ENCODE assay signal across 28 cellular contexts in genomic region chr1:246597971-246598370, GRCh38. TPM values are rescaled to one million over a fixed set of nuclear protein-coding genes. Genes with fewer than 3 reads are reported as not detected.
DNase-seq lines count a peak whose midpoint lies in the region; ATAC-seq, FAIRE-seq and TF ChIP-seq lines count a peak whose summit lies in the region.
"Had no signal": no experiment of that assay in that cellular context is flagged by ENCODE, and none has a peak within 500 bp of the region (broad histone marks: within the 10 kb centered on the region; RNA-seq: fewer than 3 reads in every experiment).

No MANE protein-coding gene starts in this region.

- no peak overlapping the region for H3K4me2 ChIP-seq in GM23338
- H3K4me2 ChIP-seq: KMS-11, PC-9 had no signal

- H3K36me3 Mint-ChIP-seq in GM23338 (ENCODE audit: low read depth): no peaks in the 10 kb centered on the region

- no peaks in the 10 kb centered on the region for H3K9me3 ChIP-seq in esophagus muscularis mucosa
- no peaks in the 10 kb centered on the region for H3K9me3 ChIP-seq in mucosa of rectum (ENCODE audit: control insufficient read depth in 2 of 2, low read length in 2 of 2)
- H3K9me3 ChIP-seq: body of pancreas, left lung, upper lobe of left lung had no signal

- H3K36me3 ChIP-seq in GM23338 (ENCODE audit: insufficient read depth): no peaks in the 10 kb centered on the region
- H3K36me3 ChIP-seq in esophagus muscularis mucosa: peaks cover 0 to 18% (median 0%) of the 10 kb centered on the region in 4 donors
- no peaks in the 10 kb centered on the region for H3K36me3 ChIP-seq in mucosa of rectum (ENCODE audit: control insufficient read depth in 2 of 2, insufficient read depth in 2 of 2, low read length in 2 of 2)
- H3K36me3 ChIP-seq: left lung had no signal

- intact Hi-C loops in esophagus muscularis mucosa (cut with DNase I): no loop called here

- H3K9ac ChIP-seq in mucosa of rectum (ENCODE audit: low read depth in 1 of 2, low read length in 2 of 2): peak overlapping the region in 1 of 2 donors; percentile 2
- H3K9ac ChIP-seq: KMS-11 had no signal

- H2AFZ ChIP-seq in GM23338: no peak overlapping the region
- H2AFZ ChIP-seq: PC-9 had no signal

- H3K4me3 Mint-ChIP-seq in GM23338: no peak overlapping the region
- H3K4me3 Mint-ChIP-seq: activated CD4-positive, alpha-beta memory T cell treated with anti-CD3 and anti-CD28 coated beads, Interleukin-2, amount 10 ng/mL, durations not matched to agents 7 days and 5 days; mesothelial cell of epicardium; nephron; stimulated activated memory B cell treated with anti-CD40 and anti-IgM and Interleukin-4, amounts not matched to agents 10 μg/mL and 1 μg/mL and 100 μg/mL, for 72 hours had no signal

- DNase-seq in GM23338 (ENCODE audit: low spot score) (no peak), esophagus muscularis mucosa (ENCODE audit: extremely low spot score) (no peak), NAMALWA (ENCODE audit: low spot score) (no peak), SKM-1 (lab: John Stamatoyannopoulos, UW; ENCODE audit: unreplicated experiment) (no peak), GM12891 (ENCODE audit: insufficient read length, low spot score) (no peak)
- DNase-seq: activated CD4-positive, alpha-beta memory T cell treated with anti-CD3 and anti-CD28 coated beads, Interleukin-2, amount 10 ng/mL, durations not matched to agents 7 days and 5 days; activated CD4-positive, CD25-positive, alpha-beta regulatory T cell treated with anti-CD3 and anti-CD28 coated beads, Interleukin-2, amount 50 U/mL, for 72 hours; activated CD8-positive, alpha-beta memory T cell treated with anti-CD3 and anti-CD28 coated beads, Interleukin-2, amount 50 U/mL, for 4 hours; activated naive CD4-positive, alpha-beta T cell treated with anti-CD3 and anti-CD28 coated beads, Interleukin-2, amount 50 U/mL, for 16 hours; cerebellar nuclear complex; GF-D8; left lung; NCI-H1417 treated with DMSO at 0.1 percent for 48 hours; NCI-H2081 treated with DMSO at 0.1 percent for 48 hours; SHP77; substantia nigra; upper lobe of left lung had no signal

- no peaks in the 10 kb centered on the region for H3K9me2 ChIP-seq in GM23338 (ENCODE audit: insufficient read depth)

- ATAC-seq in GM23338 (no peak), esophagus mucosa (no peak)
- ATAC-seq: stimulated activated memory B cell treated with anti-CD40 and anti-IgM and Interleukin-4, amounts not matched to agents 10 μg/mL and 1 μg/mL and 100 μg/mL, for 72 hours had no signal

- no peaks in the 10 kb centered on the region for H3F3A ChIP-seq in GM23338 (replicated peaks; ENCODE audit: low read depth)

- peaks cover 4% of the 10 kb centered on the region for H3K27me3 Mint-ChIP-seq in GM23338 (ENCODE audit: insufficient read depth, low read depth, poor library complexity)
- H3K27me3 Mint-ChIP-seq: activated CD4-positive, alpha-beta memory T cell treated with anti-CD3 and anti-CD28 coated beads, Interleukin-2, amount 10 ng/mL, durations not matched to agents 7 days and 5 days; stimulated activated memory B cell treated with anti-CD40 and anti-IgM and Interleukin-4, amounts not matched to agents 10 μg/mL and 1 μg/mL and 100 μg/mL, for 72 hours had no signal

- TF ChIP-seq CTCF in C4-2B (conservative IDR thresholded peaks at IDR 0.05) (no peak), GM23338 (conservative IDR thresholded peaks at IDR 0.05; ENCODE audit: low read depth in 2 of 2) (no peak), esophagus muscularis mucosa (IDR thresholded peaks at IDR 0.05) (no peak)

- 81% methylated on average over 7 of the region's 7 CpGs for WGBS in esophagus muscularis mucosa

- H4K20me1 ChIP-seq in GM23338 (replicated peaks; ENCODE audit: insufficient read depth): no peaks in the 10 kb centered on the region; the same call in 1 of the 2 replicates

- no peak for TF ChIP-seq EP300 in esophagus muscularis mucosa (IDR thresholded peaks at IDR 0.05)

- FAIRE-seq in GM12891 (lab: Jason Lieb, UNC): no peak
- FAIRE-seq: H1 had no signal

- H3K4me1 ChIP-seq in GM23338 (ENCODE audit: insufficient read depth): no peaks in the 10 kb centered on the region
- H3K4me1 ChIP-seq in esophagus muscularis mucosa: peaks cover 36 to 93% (median 81%) of the 10 kb centered on the region in 4 donors
- peaks cover 17 to 36% of the 10 kb centered on the region in 2 donors for H3K4me1 ChIP-seq in mucosa of rectum (ENCODE audit: control insufficient read depth in 2 of 2, insufficient read depth in 2 of 2, low read length in 2 of 2)

- H3K27ac ChIP-seq in C4-2B (peak overlapping the region; percentile 45), GM23338 (ENCODE audit: low read depth) (peak overlapping the region; percentile 55; the same call in 1 of the 2 replicates), esophagus muscularis mucosa (replicated peaks in 1 of 4) (peak overlapping the region; percentile 67 to 82 (median 76)), mucosa of rectum (ENCODE audit: low read depth in 2 of 2, low read length in 2 of 2) (peak overlapping the region; percentile 73 to 79)
- H3K27ac ChIP-seq: KMS-11, PC-9, upper lobe of left lung had no signal

- TF ChIP-seq POLR2A in esophagus muscularis mucosa (IDR thresholded peaks at IDR 0.05; ENCODE audit: low read depth) (no peak), GM12891 (IDR thresholded peaks at IDR 0.05; ENCODE audit: low read depth, low read length) (no peak)

- H3K4me3 ChIP-seq in GM23338: no peak overlapping the region
- H3K4me3 ChIP-seq in esophagus muscularis mucosa: no peak overlapping the region
- no peak overlapping the region for H3K4me3 ChIP-seq in mucosa of rectum (ENCODE audit: low read length in 2 of 2)
- H3K4me3 ChIP-seq: body of pancreas, left lung, PC-9, skin epidermis, upper lobe of left lung had no signal

- no peaks in the 10 kb centered on the region for H3K4me1 Mint-ChIP-seq in GM23338
- H3K4me1 Mint-ChIP-seq: nephron had no signal

- no peak overlapping the region for H3K27ac Mint-ChIP-seq in GM23338
- H3K27ac Mint-ChIP-seq: activated CD4-positive, alpha-beta memory T cell treated with anti-CD3 and anti-CD28 coated beads, Interleukin-2, amount 10 ng/mL, durations not matched to agents 7 days and 5 days; mesothelial cell of epicardium; nephron; stimulated activated memory B cell treated with anti-CD40 and anti-IgM and Interleukin-4, amounts not matched to agents 10 μg/mL and 1 μg/mL and 100 μg/mL, for 72 hours had no signal

- H3K79me2 ChIP-seq in GM23338 (replicated peaks; ENCODE audit: insufficient read depth): peaks cover 37% of the 10 kb centered on the region

- H3K27me3 ChIP-seq in GM23338 (ENCODE audit: insufficient read depth): no peaks in the 10 kb centered on the region
- no peaks in the 10 kb centered on the region for H3K27me3 ChIP-seq in esophagus muscularis mucosa
- H3K27me3 ChIP-seq in mucosa of rectum (ENCODE audit: control insufficient read depth in 2 of 2, insufficient read depth in 2 of 2, low read length in 2 of 2): no peaks in the 10 kb centered on the region
- H3K27me3 ChIP-seq: body of pancreas, left lung, upper lobe of left lung had no signal

- H3K9me3 Mint-ChIP-seq in GM23338: no peaks in the 10 kb centered on the region
- H3K9me3 Mint-ChIP-seq: activated CD4-positive, alpha-beta memory T cell treated with anti-CD3 and anti-CD28 coated beads, Interleukin-2, amount 10 ng/mL, durations not matched to agents 7 days and 5 days; stimulated activated memory B cell treated with anti-CD40 and anti-IgM and Interleukin-4, amounts not matched to agents 10 μg/mL and 1 μg/mL and 100 μg/mL, for 72 hours had no signal

TF ChIP-seq in GM23338, 12 proteins besides CTCF, POLR2A, EP300 and RAD21 (continues in another document):
- TF ChIP-seq, protein P1, sequence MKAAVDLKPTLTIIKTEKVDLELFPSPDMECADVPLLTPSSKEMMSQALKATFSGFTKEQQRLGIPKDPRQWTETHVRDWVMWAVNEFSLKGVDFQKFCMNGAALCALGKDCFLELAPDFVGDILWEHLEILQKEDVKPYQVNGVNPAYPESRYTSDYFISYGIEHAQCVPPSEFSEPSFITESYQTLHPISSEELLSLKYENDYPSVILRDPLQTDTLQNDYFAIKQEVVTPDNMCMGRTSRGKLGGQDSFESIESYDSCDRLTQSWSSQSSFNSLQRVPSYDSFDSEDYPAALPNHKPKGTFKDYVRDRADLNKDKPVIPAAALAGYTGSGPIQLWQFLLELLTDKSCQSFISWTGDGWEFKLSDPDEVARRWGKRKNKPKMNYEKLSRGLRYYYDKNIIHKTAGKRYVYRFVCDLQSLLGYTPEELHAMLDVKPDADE (IDR thresholded peaks at IDR 0.05): no peak

TF ChIP-seq in GM12891, 5 proteins besides CTCF, POLR2A, EP300 and RAD21:
- TF ChIP-seq SPI1 (IDR thresholded peaks at IDR 0.05; ENCODE audit: low read depth, low read length): no peak
- TF ChIP-seq TAF1 (IDR thresholded peaks at IDR 0.05; ENCODE audit: low read depth, low read length): no peak
- no peak for TF ChIP-seq PAX5 (IDR thresholded peaks at IDR 0.05; ENCODE audit: insufficient read depth, low read length, severe bottlenecking)
- no peak for TF ChIP-seq POLR2AphosphoS5 (IDR thresholded peaks at IDR 0.05; ENCODE audit: low read depth, low read length)
- TF ChIP-seq POU2F2 (IDR thresholded peaks at IDR 0.05; ENCODE audit: low read depth, low read length): no peak

RNA-seq across cellular contexts. Expression of gene CNST, which starts 31.7 kb away (rescaled TPM):
- total RNA-seq in GM23338 (2014; rRNA removed; shearing (Covaris generic)): 17.2 and 17.6 TPM in 2 replicates
- 8.1 and 8.9 TPM in 2 replicates for polyA plus RNA-seq in GM23338 (2016; fragmentation: Nextera tagmentation; extraction: Ambion mirVana)
- total RNA-seq in esophagus muscularis mucosa (10 to 100 TPM; 55.4 to 74.7 (median 61.9) TPM), esophagus mucosa (13.5 TPM)
- polyA plus RNA-seq in GM12891 (2012; ENCODE audit: low read depth, missing spikeins): 6.1 TPM

RNA-seq across cellular contexts. Expression of gene TFB2M, which starts 31.9 kb away (rescaled TPM):
- 24.9 and 25.2 TPM in 2 replicates for total RNA-seq in GM23338 (2014; rRNA removed; shearing (Covaris generic))
- polyA plus RNA-seq in GM23338 (2016; fragmentation: Nextera tagmentation; extraction: Ambion mirVana): 11.2 and 18.7 TPM in 2 replicates
- total RNA-seq in esophagus muscularis mucosa: 10 to 100 TPM in 2 of 4 donors, 1 to 10 TPM in 2; 9.1 to 12.9 (median 11.4) TPM
- 16.8 TPM for polyA plus RNA-seq in GM12891 (2012; ENCODE audit: low read depth, missing spikeins)
- total RNA-seq in esophagus mucosa: 8.2 TPM
